ENCODE assay signal across 1 cellular context in the genomic region with DNA sequence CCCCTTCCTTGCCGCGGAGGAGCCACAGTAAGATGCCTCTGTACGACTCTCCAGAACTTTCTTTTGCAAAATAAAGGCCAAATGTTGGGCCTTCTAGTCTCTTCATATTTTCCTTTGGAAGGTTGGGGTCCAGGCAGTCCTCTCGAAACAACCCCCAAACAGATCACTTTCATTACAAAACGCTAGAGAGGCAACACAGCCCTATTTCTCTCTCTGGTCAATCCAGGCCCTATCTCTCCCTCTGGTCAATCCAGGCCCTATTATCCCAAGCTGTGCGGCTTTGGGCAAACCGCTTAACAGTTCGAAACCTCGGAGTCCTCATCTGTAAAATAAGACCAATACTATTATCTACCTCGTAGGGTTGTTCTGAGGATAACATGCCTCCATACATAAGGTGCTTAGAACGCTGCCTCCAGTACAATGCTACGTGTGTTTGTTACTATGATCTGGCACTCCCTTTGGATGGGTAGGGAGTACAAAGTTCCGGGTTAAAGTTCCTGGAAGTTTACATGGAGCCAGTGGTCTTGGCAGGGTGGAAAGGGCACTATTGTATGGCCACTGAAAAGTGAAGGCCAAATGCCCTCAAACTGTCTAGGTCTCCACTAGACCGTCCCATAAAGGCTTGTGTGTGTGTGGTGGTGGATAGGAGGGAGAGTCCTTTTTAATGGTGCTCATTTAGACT.
TF ChIP-seq lines count a peak whose summit lies in the region.

No MANE protein-coding gene starts in this region.

TF ChIP-seq in H1, 55 proteins besides CTCF, POLR2A, EP300 and RAD21 (continued from another document):
- no peak for TF ChIP-seq FOSL1 (IDR thresholded peaks at IDR 0.05; ENCODE audit: insufficient read depth, low read depth, low read length)
- TF ChIP-seq HDAC2 (IDR thresholded peaks at IDR 0.05; ENCODE audit: borderline replicate concordance in 1 of 2, low read depth in 2 of 2, low read length in 2 of 2), result no peak
- TF ChIP-seq, protein P1, sequence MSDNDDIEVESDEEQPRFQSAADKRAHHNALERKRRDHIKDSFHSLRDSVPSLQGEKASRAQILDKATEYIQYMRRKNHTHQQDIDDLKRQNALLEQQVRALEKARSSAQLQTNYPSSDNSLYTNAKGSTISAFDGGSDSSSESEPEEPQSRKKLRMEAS (IDR thresholded peaks at IDR 0.05), result no peak
- no peak for TF ChIP-seq CTBP2 (IDR thresholded peaks at IDR 0.05; ENCODE audit: borderline replicate concordance, insufficient read depth, insufficient read length, low read length)
- TF ChIP-seq SUZ12 (IDR thresholded peaks at IDR 0.05; ENCODE audit: low read length), result no peak
- no peak for TF ChIP-seq SP2 (IDR thresholded peaks at IDR 0.05; ENCODE audit: low read length)
- TF ChIP-seq, protein P2, sequence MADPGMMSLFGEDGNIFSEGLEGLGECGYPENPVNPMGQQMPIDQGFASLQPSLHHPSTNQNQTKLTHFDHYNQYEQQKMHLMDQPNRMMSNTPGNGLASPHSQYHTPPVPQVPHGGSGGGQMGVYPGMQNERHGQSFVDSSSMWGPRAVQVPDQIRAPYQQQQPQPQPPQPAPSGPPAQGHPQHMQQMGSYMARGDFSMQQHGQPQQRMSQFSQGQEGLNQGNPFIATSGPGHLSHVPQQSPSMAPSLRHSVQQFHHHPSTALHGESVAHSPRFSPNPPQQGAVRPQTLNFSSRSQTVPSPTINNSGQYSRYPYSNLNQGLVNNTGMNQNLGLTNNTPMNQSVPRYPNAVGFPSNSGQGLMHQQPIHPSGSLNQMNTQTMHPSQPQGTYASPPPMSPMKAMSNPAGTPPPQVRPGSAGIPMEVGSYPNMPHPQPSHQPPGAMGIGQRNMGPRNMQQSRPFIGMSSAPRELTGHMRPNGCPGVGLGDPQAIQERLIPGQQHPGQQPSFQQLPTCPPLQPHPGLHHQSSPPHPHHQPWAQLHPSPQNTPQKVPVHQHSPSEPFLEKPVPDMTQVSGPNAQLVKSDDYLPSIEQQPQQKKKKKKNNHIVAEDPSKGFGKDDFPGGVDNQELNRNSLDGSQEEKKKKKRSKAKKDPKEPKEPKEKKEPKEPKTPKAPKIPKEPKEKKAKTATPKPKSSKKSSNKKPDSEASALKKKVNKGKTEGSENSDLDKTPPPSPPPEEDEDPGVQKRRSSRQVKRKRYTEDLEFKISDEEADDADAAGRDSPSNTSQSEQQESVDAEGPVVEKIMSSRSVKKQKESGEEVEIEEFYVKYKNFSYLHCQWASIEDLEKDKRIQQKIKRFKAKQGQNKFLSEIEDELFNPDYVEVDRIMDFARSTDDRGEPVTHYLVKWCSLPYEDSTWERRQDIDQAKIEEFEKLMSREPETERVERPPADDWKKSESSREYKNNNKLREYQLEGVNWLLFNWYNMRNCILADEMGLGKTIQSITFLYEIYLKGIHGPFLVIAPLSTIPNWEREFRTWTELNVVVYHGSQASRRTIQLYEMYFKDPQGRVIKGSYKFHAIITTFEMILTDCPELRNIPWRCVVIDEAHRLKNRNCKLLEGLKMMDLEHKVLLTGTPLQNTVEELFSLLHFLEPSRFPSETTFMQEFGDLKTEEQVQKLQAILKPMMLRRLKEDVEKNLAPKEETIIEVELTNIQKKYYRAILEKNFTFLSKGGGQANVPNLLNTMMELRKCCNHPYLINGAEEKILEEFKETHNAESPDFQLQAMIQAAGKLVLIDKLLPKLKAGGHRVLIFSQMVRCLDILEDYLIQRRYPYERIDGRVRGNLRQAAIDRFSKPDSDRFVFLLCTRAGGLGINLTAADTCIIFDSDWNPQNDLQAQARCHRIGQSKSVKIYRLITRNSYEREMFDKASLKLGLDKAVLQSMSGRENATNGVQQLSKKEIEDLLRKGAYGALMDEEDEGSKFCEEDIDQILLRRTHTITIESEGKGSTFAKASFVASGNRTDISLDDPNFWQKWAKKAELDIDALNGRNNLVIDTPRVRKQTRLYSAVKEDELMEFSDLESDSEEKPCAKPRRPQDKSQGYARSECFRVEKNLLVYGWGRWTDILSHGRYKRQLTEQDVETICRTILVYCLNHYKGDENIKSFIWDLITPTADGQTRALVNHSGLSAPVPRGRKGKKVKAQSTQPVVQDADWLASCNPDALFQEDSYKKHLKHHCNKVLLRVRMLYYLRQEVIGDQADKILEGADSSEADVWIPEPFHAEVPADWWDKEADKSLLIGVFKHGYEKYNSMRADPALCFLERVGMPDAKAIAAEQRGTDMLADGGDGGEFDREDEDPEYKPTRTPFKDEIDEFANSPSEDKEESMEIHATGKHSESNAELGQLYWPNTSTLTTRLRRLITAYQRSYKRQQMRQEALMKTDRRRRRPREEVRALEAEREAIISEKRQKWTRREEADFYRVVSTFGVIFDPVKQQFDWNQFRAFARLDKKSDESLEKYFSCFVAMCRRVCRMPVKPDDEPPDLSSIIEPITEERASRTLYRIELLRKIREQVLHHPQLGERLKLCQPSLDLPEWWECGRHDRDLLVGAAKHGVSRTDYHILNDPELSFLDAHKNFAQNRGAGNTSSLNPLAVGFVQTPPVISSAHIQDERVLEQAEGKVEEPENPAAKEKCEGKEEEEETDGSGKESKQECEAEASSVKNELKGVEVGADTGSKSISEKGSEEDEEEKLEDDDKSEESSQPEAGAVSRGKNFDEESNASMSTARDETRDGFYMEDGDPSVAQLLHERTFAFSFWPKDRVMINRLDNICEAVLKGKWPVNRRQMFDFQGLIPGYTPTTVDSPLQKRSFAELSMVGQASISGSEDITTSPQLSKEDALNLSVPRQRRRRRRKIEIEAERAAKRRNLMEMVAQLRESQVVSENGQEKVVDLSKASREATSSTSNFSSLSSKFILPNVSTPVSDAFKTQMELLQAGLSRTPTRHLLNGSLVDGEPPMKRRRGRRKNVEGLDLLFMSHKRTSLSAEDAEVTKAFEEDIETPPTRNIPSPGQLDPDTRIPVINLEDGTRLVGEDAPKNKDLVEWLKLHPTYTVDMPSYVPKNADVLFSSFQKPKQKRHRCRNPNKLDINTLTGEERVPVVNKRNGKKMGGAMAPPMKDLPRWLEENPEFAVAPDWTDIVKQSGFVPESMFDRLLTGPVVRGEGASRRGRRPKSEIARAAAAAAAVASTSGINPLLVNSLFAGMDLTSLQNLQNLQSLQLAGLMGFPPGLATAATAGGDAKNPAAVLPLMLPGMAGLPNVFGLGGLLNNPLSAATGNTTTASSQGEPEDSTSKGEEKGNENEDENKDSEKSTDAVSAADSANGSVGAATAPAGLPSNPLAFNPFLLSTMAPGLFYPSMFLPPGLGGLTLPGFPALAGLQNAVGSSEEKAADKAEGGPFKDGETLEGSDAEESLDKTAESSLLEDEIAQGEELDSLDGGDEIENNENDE (IDR thresholded peaks at IDR 0.05; ENCODE audit: insufficient replicate concordance, low read length), result no peak
- no peak for TF ChIP-seq JUND (IDR thresholded peaks at IDR 0.05; ENCODE audit: low read length)
- no peak for TF ChIP-seq BACH1 (IDR thresholded peaks at IDR 0.05; ENCODE audit: low read length)
- TF ChIP-seq SP1 (IDR thresholded peaks at IDR 0.05; ENCODE audit: low read depth, low read length), result no peak
- TF ChIP-seq SP4 (IDR thresholded peaks at IDR 0.05; ENCODE audit: low read length), result no peak
- no peak for TF ChIP-seq ASH2L (IDR thresholded peaks at IDR 0.05; ENCODE audit: low read length)
- TF ChIP-seq CHD2 (IDR thresholded peaks at IDR 0.05; ENCODE audit: low read length), result no peak
- TF ChIP-seq RXRA (IDR thresholded peaks at IDR 0.05; ENCODE audit: insufficient read depth, low read depth, low read length), result no peak
- no peak for TF ChIP-seq JUN (IDR thresholded peaks at IDR 0.05; ENCODE audit: low read depth, low read length)
- no peak for TF ChIP-seq BCL11A (IDR thresholded peaks at IDR 0.05; ENCODE audit: low read depth in 2 of 2, low read length in 2 of 2)
TF ChIP-seq in H1: peak in this region for 0.
